ENCODE assay signal across 9 cellular contexts in genomic region chr5:177087707-177088005, GRCh38. TPM values are rescaled to one million over a fixed set of nuclear protein-coding genes. Genes with fewer than 3 reads are reported as not detected.
DNase-seq lines count a peak whose midpoint lies in the region; ATAC-seq, FAIRE-seq and TF ChIP-seq lines count a peak whose summit lies in the region.
"Had no signal": no experiment of that assay in that cellular context is flagged by ENCODE, and none has a peak within 500 bp of the region (broad histone marks: within the 10 kb centered on the region; RNA-seq: fewer than 3 reads in every experiment).

No MANE protein-coding gene starts in this region.

- H3K36me3 ChIP-seq in GM23338 (ENCODE audit: insufficient read depth) (peaks cover 5% of the 10 kb centered on the region), Peyer's patch (peaks cover 0 to 6% (median 0%) of the 10 kb centered on the region in 3 donors), iPS-18a (ENCODE audit: control insufficient read depth, low read depth, low read length) (peaks cover 15% of the 10 kb centered on the region), sigmoid colon (no peaks in the 10 kb centered on the region)

- TF ChIP-seq CTCF in GM23338 (conservative IDR thresholded peaks at IDR 0.05; ENCODE audit: low read depth in 2 of 2) (no peak), Peyer's patch (IDR thresholded peaks at IDR 0.05) (no peak), sigmoid colon (IDR thresholded peaks at IDR 0.05) (no peak)

- in situ Hi-C loops in G401 (cut with HindIII; ENCODE audit: low sequenced_read_pairs), result no loop called here

- H3K9me3 ChIP-seq in Peyer's patch, result no peaks in the 10 kb centered on the region
- H3K9me3 ChIP-seq in iPS-18a (ENCODE audit: control insufficient read depth, low read depth, low read length), result no peaks in the 10 kb centered on the region
- no peaks in the 10 kb centered on the region for H3K9me3 ChIP-seq in sigmoid colon

- no peaks in the 10 kb centered on the region; the same call in 2 of the 3 replicates for H3K9me3 Mint-ChIP-seq in GM23338

- FAIRE-seq in frontal cortex (lab: Jason Lieb, UNC), result no peak

- peaks cover 22% of the 10 kb centered on the region for H3K79me2 ChIP-seq in GM23338 (replicated peaks; ENCODE audit: insufficient read depth)

- peak overlapping the region; percentile 95 for H3K4me3 ChIP-seq in GM23338
- H3K4me3 ChIP-seq in Peyer's patch, result peak overlapping the region; percentile 47 to 74 (median 64)
- H3K4me3 ChIP-seq in iPS-18a (ENCODE audit: low read length), result peak overlapping the region; percentile 69
- H3K4me3 ChIP-seq in sigmoid colon, result peak overlapping the region in 3 of 4 donors; percentile 43 to 50 (median 46)

- TF ChIP-seq POLR2A in Peyer's patch (IDR thresholded peaks at IDR 0.05) (no peak), sigmoid colon (IDR thresholded peaks at IDR 0.05) (no peak)

- intact Hi-C loops in sigmoid colon (cut with DNase I), result no loop called here

- H3K4me1 Mint-ChIP-seq in GM23338, result peaks cover 31% of the 10 kb centered on the region

- H3K4me1 ChIP-seq in GM23338 (ENCODE audit: insufficient read depth) (peaks cover 24% of the 10 kb centered on the region), Peyer's patch (peaks cover 0 to 52% (median 4%) of the 10 kb centered on the region in 4 donors), iPS-18a (ENCODE audit: control insufficient read depth, low read depth, low read length) (peaks cover 6% of the 10 kb centered on the region), sigmoid colon (peaks cover 0 to 26% (median 13%) of the 10 kb centered on the region in 4 donors)

- peaks cover 17% of the 10 kb centered on the region for H3F3A ChIP-seq in GM23338 (replicated peaks; ENCODE audit: low read depth)

- no peaks in the 10 kb centered on the region for H3K27me3 ChIP-seq in GM23338 (ENCODE audit: insufficient read depth)
- no peaks in the 10 kb centered on the region for H3K27me3 ChIP-seq in Peyer's patch
- H3K27me3 ChIP-seq in iPS-18a (ENCODE audit: control insufficient read depth, insufficient read depth, low read length), result no peaks in the 10 kb centered on the region
- H3K27me3 ChIP-seq in sigmoid colon, result peaks cover 0 to 40% (median 26%) of the 10 kb centered on the region in 3 donors

- no peak for TF ChIP-seq EP300 in sigmoid colon (IDR thresholded peaks at IDR 0.05)

- H3K9ac ChIP-seq in iPS-18a (ENCODE audit: low read length), result peak overlapping the region; percentile 65

- ATAC-seq in GM23338 (no peak; the same call in 2 of the 3 replicates), GM19397 (IDR thresholded peaks at IDR 0.05; ENCODE audit: unreplicated experiment) (no peak)

- H3K27ac ChIP-seq in GM23338 (ENCODE audit: low read depth) (no peak overlapping the region), Peyer's patch (peak overlapping the region; percentile 49 to 92 (median 74)), iPS-18a (ENCODE audit: low read length) (no peak overlapping the region), sigmoid colon (peak overlapping the region in 1 of 4 donors; percentile 44)

- H4K20me1 ChIP-seq in GM23338 (replicated peaks; ENCODE audit: insufficient read depth), result peaks cover 3% of the 10 kb centered on the region; the same call in 1 of the 2 replicates

- H3K27me3 Mint-ChIP-seq in GM23338 (ENCODE audit: insufficient read depth, low read depth, poor library complexity), result peaks cover 11% of the 10 kb centered on the region

- peak overlapping the region; percentile 17; the same call in 1 of the 2 replicates for H3K27ac Mint-ChIP-seq in GM23338

- peak overlapping the region; percentile 71 for H3K4me3 Mint-ChIP-seq in GM23338

- peak overlapping the region; percentile 43; the same call in 1 of the 2 replicates for H2AFZ ChIP-seq in GM23338

- WGBS in sigmoid colon, 2 donors, result 10 to 49% methylated on average over 6 of the region's 6 CpGs

- H3K4me2 ChIP-seq in GM23338, result peak overlapping the region; percentile 98

- DNase-seq in GM23338 (ENCODE audit: low spot score), result no peak
- no peak for DNase-seq in Peyer's patch
- DNase-seq in sigmoid colon, result no peak
- no peak for DNase-seq in frontal cortex (ENCODE audit: low spot score in 2 of 2)
- no peak for DNase-seq in cerebellar cortex (ENCODE audit: low spot score)
- DNase-seq in G401 (ENCODE audit: low spot score), result no peak
- DNase-seq: Right ventricle myocardium superior had no signal

- peaks cover 20% of the 10 kb centered on the region for H3K36me3 Mint-ChIP-seq in GM23338 (ENCODE audit: low read depth)

- no peaks in the 10 kb centered on the region for H3K9me2 ChIP-seq in GM23338 (ENCODE audit: insufficient read depth)

TF ChIP-seq in GM23338, 12 proteins besides CTCF, POLR2A, EP300 and RAD21 (continues in another document):
- TF ChIP-seq POLR2AphosphoS5 (IDR thresholded peaks at IDR 0.05; ENCODE audit: low read depth) (no peak), ZNF462 (CRISPR knock-in tag; IDR thresholded peaks at IDR 0.05) (no peak), STAT1 (IDR thresholded peaks at IDR 0.05; ENCODE audit: unreplicated experiment) (no peak), ZNF331 (CRISPR knock-in tag; IDR thresholded peaks at IDR 0.05; ENCODE audit: low read depth) (no peak), JUNB (IDR thresholded peaks at IDR 0.05; ENCODE audit: unreplicated experiment) (no peak), CREB1 (CRISPR knock-in tag; IDR thresholded peaks at IDR 0.05; ENCODE audit: low read depth) (no peak), ZNF114 (CRISPR knock-in tag; IDR thresholded peaks at IDR 0.05) (no peak)

RNA-seq across cellular contexts. Expression of gene FGFR4, which starts 0.9 kb away (rescaled TPM):
- 145 and 150 TPM in 2 replicates for total RNA-seq in GM23338 (2014; rRNA removed; shearing (Covaris generic))
- polyA plus RNA-seq in GM23338 (2016; fragmentation: Nextera tagmentation; extraction: Ambion mirVana), result 40.3 and 43.4 TPM in 2 replicates
- total RNA-seq in Peyer's patch, result 100 to 1,000 TPM in 1 of 4 donors, 10 to 100 TPM in 3; 43.0 to 264 (median 72.3) TPM
- 10 to 100 TPM in 1 of 4 donors, 1 to 10 TPM in 3; 3.0 to 11.8 (median 6.1) TPM for total RNA-seq in sigmoid colon
- 10 to 100 TPM in 1 of 3 donors, 1 to 10 TPM in 2; 4.9 to 45.0 (median 6.6) TPM for polyA plus RNA-seq in sigmoid colon
- total RNA-seq in frontal cortex, result 1.2 TPM
- 13.7 and 20.9 TPM in 2 replicates for total RNA-seq in G401 (2014; rRNA removed; shearing (Covaris generic))

RNA-seq across cellular contexts. Expression of gene NSD1, which starts 45.9 kb away (rescaled TPM):
- total RNA-seq in GM23338 (2014; rRNA removed; shearing (Covaris generic)), result 85.9 and 106 TPM in 2 replicates
- polyA plus RNA-seq in GM23338 (2016; fragmentation: Nextera tagmentation; extraction: Ambion mirVana) (82.5 and 96.4 TPM in 2 replicates), sigmoid colon (10 to 100 TPM in 1 of 3 donors, 1 to 10 TPM in 2; 3.0 to 21.1 (median 5.8) TPM)
- total RNA-seq in Peyer's patch (100 to 1,000 TPM in 1 of 4 donors, 10 to 100 TPM in 3; 46.4 to 112 (median 50.1) TPM), sigmoid colon (10 to 100 TPM; 34.6 to 41.5 (median 36.5) TPM), frontal cortex (58.7 TPM)
- 22.4 and 32.1 TPM in 2 replicates for total RNA-seq in G401 (2014; rRNA removed; shearing (Covaris generic))

Comparison
In these comparisons a context has a peak if more than half of its experiments do, and no peak if none do; other contexts are left out.
1. H3K27ac ChIP-seq: peak in Peyer's patch (4 of 4); none in GM23338 (single experiment) and iPS-18a (single experiment).
2. Peak in every context shown above with its lines, with median percentiles within 50 percentile points of each other: H3K4me3 ChIP-seq.